16 cellular contexts compared by ENCODE assay signal in the genomic region with DNA sequence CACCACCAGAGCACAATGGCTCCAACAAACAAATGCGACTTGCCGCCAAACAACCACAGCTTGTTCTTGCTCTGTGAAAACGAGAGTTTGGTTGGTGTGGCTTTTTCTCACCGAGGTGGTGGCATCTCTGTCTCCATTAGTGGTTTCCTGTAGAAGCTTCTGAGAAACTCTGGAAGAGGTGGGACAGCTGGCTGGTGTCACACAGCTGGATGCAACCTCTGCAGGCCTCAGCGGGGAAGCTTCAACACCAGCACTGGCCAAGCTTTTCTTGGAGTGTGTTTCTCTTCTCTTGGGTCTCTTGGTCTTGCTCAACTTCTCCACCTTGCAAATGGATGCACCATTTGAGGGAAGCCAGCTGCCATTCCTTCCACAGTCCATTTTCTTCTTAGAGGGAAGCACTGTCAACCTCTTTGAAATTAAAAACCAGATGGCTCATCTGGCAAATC.
A peak's percentile ranks its signal among the peaks of the same experiment; 100 is the strongest.
DNase-seq lines count a peak whose midpoint lies in the region; ATAC-seq and TF ChIP-seq lines count a peak whose summit lies in the region.
"Had no signal": no experiment of that assay in that cellular context is flagged by ENCODE, and none has a peak within 500 bp of the region (broad histone marks: within the 10 kb centered on the region; RNA-seq: fewer than 3 reads in every experiment).

No MANE protein-coding gene starts in this region.

- H3K4me3 ChIP-seq in BLaER1 (no peak overlapping the region), HEK293 (ENCODE audit: low read depth, low read length) (no peak overlapping the region)

- CTCF ChIA-PET in HEK293 (lab: Yijun Ruan, JAX) = no interaction called here
- CTCF ChIA-PET in activated naive CD4-positive, alpha-beta T cell treated with anti-CD3 and anti-CD28 coated beads, Interleukin-2, amount 10 ng/mL, durations not matched to agents 7 days and 5 days (lab: Charles Lee) = interaction anchor here (1.1 to 2.0 kb wide), 2 partner anchors 15 to 46 kb away, joined by 3 to 7 read pairs; no protein-coding TSS in a partner anchor

- ATAC-seq in HG02981 (IDR thresholded peaks at IDR 0.05; ENCODE audit: unreplicated experiment) = no peak
- no peak for ATAC-seq in GM18502 (IDR thresholded peaks at IDR 0.05; ENCODE audit: poor library complexity, unreplicated experiment)
- no peak for ATAC-seq in GM19455 (IDR thresholded peaks at IDR 0.05; ENCODE audit: unreplicated experiment)
- ATAC-seq: foreskin keratinocyte had no signal

- H3K9me3 ChIP-seq in BLaER1 = 0 out of 2 replicates have a peak, but pooled peaks cover 6% of the 10 kb centered on the region
- no peaks in the 10 kb centered on the region for H3K9me3 ChIP-seq in HEK293 (ENCODE audit: control insufficient read depth, insufficient read depth, low read depth, low read length)
- H3K9me3 ChIP-seq: neutrophil had no signal

- TF ChIP-seq CTCF in HEK293 (tag by site-specific recombination; IDR thresholded peaks at IDR 0.05) = no peak

- H3K9me3 Mint-ChIP-seq in activated naive CD4-positive, alpha-beta T cell treated with anti-CD3 and anti-CD28 coated beads, Interleukin-2, amount 10 ng/mL, durations not matched to agents 7 days and 5 days = peaks cover 5% of the 10 kb centered on the region

- H3K4me2 ChIP-seq in BLaER1 = peak overlapping the region; percentile 89

- POLR2A ChIA-PET in HEK293 (lab: Yijun Ruan, JAX) = no interaction called here

- H3K27ac Mint-ChIP-seq in activated naive CD4-positive, alpha-beta T cell treated with anti-CD3 and anti-CD28 coated beads, Interleukin-2, amount 10 ng/mL, durations not matched to agents 7 days and 5 days = peak overlapping the region; percentile 87

- DNase-seq in activated naive CD4-positive, alpha-beta T cell treated with anti-CD3 and anti-CD28 coated beads, Interleukin-2, amount 10 ng/mL, durations not matched to agents 7 days and 5 days = peak; percentile 77
- DNase-seq in islet precursor cell = peak; percentile 24
- DNase-seq in NCI-H524 treated with DMSO at 0.1 percent for 48 hours (lab: John Stamatoyannopoulos, UW) = no peak
- DNase-seq: C1 segment of cervical spinal cord; dermis blood vessel endothelial cell; foreskin keratinocyte; kidney glomerular epithelial cell; NCI-H1105; NCI-H446 treated with DMSO at 0.1 percent for 48 hours; stimulated activated naive CD4-positive, alpha-beta T cell had no signal

- H3K9ac ChIP-seq in BLaER1 = no peak overlapping the region

- H3K27me3 Mint-ChIP-seq in activated naive CD4-positive, alpha-beta T cell treated with anti-CD3 and anti-CD28 coated beads, Interleukin-2, amount 10 ng/mL, durations not matched to agents 7 days and 5 days = peaks cover 57% of the 10 kb centered on the region

- H3K27ac ChIP-seq in BLaER1 = no peak overlapping the region
- H3K27ac ChIP-seq in HEK293 (ENCODE audit: extremely low read depth, low read depth, low read length) = no peak overlapping the region
- H3K27ac ChIP-seq: foreskin keratinocyte, neutrophil had no signal

- no peaks in the 10 kb centered on the region for H4K20me1 ChIP-seq in BLaER1

- H3K36me3 ChIP-seq in BLaER1 = no peaks in the 10 kb centered on the region
- no peaks in the 10 kb centered on the region for H3K36me3 ChIP-seq in HEK293 (ENCODE audit: control insufficient read depth in 2 of 2, insufficient read depth in 1 of 2, low read length in 2 of 2)
- H3K36me3 ChIP-seq: neutrophil had no signal

- peak overlapping the region; percentile 52 for H3K4me3 Mint-ChIP-seq in activated naive CD4-positive, alpha-beta T cell treated with anti-CD3 and anti-CD28 coated beads, Interleukin-2, amount 10 ng/mL, durations not matched to agents 7 days and 5 days

- H3K4me1 Mint-ChIP-seq in activated naive CD4-positive, alpha-beta T cell treated with anti-CD3 and anti-CD28 coated beads, Interleukin-2, amount 10 ng/mL, durations not matched to agents 7 days and 5 days = peaks cover 72% of the 10 kb centered on the region

- no peaks in the 10 kb centered on the region for H3K27me3 ChIP-seq in BLaER1

- H3K4me1 ChIP-seq in BLaER1 = peaks cover 58% of the 10 kb centered on the region
- H3K4me1 ChIP-seq in HEK293 (ENCODE audit: control insufficient read depth, insufficient read depth, low read length) = no peaks in the 10 kb centered on the region
- H3K4me1 ChIP-seq: foreskin keratinocyte had no signal

- H3K36me3 Mint-ChIP-seq in activated naive CD4-positive, alpha-beta T cell treated with anti-CD3 and anti-CD28 coated beads, Interleukin-2, amount 10 ng/mL, durations not matched to agents 7 days and 5 days = peaks cover 14% of the 10 kb centered on the region

TF ChIP-seq in HEK293, 187 proteins besides CTCF, POLR2A, EP300 and RAD21:
- TF ChIP-seq ZIC2 (tag by site-specific recombination; IDR thresholded peaks at IDR 0.05) (peak; percentile 14; the same call in 1 of the 2 replicates), ZXDB (tag by site-specific recombination; IDR thresholded peaks at IDR 0.05) (no peak), ZNF184 (tag by site-specific recombination; IDR thresholded peaks at IDR 0.05) (no peak), ZBTB20 (tag by site-specific recombination; IDR thresholded peaks at IDR 0.05) (no peak), ZFP41 (tag by site-specific recombination; IDR thresholded peaks at IDR 0.05; ENCODE audit: borderline replicate concordance) (no peak), ZNF76 (tag by site-specific recombination; IDR thresholded peaks at IDR 0.05; ENCODE audit: borderline replicate concordance, low read depth) (no peak)
- TF ChIP-seq, protein P1, sequence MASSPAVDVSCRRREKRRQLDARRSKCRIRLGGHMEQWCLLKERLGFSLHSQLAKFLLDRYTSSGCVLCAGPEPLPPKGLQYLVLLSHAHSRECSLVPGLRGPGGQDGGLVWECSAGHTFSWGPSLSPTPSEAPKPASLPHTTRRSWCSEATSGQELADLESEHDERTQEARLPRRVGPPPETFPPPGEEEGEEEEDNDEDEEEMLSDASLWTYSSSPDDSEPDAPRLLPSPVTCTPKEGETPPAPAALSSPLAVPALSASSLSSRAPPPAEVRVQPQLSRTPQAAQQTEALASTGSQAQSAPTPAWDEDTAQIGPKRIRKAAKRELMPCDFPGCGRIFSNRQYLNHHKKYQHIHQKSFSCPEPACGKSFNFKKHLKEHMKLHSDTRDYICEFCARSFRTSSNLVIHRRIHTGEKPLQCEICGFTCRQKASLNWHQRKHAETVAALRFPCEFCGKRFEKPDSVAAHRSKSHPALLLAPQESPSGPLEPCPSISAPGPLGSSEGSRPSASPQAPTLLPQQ (tag by site-specific recombination; IDR thresholded peaks at IDR 0.05) = no peak
